5 cellular contexts compared by ENCODE assay signal in genomic region chr6:2488578-2488977, GRCh38.
"Had no signal": no experiment of that assay in that cellular context is flagged by ENCODE, and none has a peak within 500 bp of the region (broad histone marks: within the 10 kb centered on the region; RNA-seq: fewer than 3 reads in every experiment).

No MANE protein-coding gene starts in this region.

- H3K27ac ChIP-seq: HL-60 had no signal

- ATAC-seq: HepG2, K562 had no signal

- H3K4me3 ChIP-seq: K562 had no signal

- DNase-seq: IMR-90, KBM-7 had no signal
